Comparison of ENCODE assay signal across 8 cellular contexts in the genomic region with DNA sequence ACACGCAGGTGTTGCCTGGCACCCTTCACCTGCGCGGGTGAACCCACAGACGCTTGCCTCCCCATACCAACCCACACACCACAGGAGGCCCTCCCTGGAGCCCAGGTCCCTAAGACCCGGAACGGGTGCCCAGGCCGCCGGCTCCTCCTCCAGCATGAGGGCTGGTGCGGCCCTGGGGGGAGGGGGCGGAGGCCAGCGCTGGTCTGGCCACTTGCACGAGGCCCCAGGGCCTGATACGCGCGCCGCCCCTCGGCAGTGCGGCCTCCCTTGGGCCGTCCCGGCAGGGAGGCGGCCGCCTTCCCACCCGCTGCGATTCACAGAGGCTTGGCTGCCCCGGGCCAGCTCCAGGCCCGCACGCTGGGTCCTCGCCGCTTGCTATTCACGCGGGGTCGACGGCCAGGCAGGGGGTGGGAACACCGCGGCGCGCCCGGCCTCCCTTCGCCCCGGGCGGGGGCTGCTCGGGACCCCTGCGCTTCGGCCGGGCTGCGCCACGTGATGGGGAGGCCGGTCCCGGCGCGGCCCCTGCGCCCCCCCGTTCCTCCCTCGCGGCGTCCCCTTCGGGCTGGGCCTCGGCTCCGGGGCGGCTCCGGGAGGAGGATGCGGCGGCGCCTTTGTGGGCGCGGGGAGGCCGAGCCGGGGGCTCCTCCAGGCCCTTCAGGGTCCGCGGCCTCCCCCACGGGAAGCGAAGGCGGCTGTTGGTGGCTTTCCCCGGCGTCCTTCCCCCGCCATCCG. TPM values are rescaled to one million over a fixed set of nuclear protein-coding genes. Genes with fewer than 3 reads are reported as not detected.
DNase-seq lines count a peak whose midpoint lies in the region; ATAC-seq, FAIRE-seq and TF ChIP-seq lines count a peak whose summit lies in the region.
"Had no signal": no experiment of that assay in that cellular context is flagged by ENCODE, and none has a peak within 500 bp of the region (broad histone marks: within the 10 kb centered on the region; RNA-seq: fewer than 3 reads in every experiment).

No MANE protein-coding gene starts in this region.

- peaks cover 66% of the 10 kb centered on the region for H3K79me2 ChIP-seq in OCI-LY3 (ENCODE audit: low read length)

- peak; percentile 50 for DNase-seq in astrocyte of the spinal cord (ENCODE audit: low read depth, low spot score)
- DNase-seq in small intestine = peak; percentile 32
- DNase-seq in NCI-H2107 (lab: John Stamatoyannopoulos, UW) = no peak

- H3K9me3 ChIP-seq in ES-I3 (ENCODE audit: control insufficient read depth, insufficient read depth, low read length) = no peaks in the 10 kb centered on the region
- H3K9me3 ChIP-seq in OCI-LY3 (ENCODE audit: insufficient read depth, low read length) = no peaks in the 10 kb centered on the region
- H3K9me3 ChIP-seq in iPS-20b (ENCODE audit: insufficient read depth, low read depth, low read length) = no peaks in the 10 kb centered on the region
- no peaks in the 10 kb centered on the region for H3K9me3 ChIP-seq in small intestine (ENCODE audit: control insufficient read depth, low read depth)

- TF ChIP-seq CTCF in OCI-LY3 (IDR thresholded peaks at IDR 0.05; ENCODE audit: low read depth, low read length) = no peak
- TF ChIP-seq CTCF in astrocyte of the spinal cord (IDR thresholded peaks at IDR 0.05; ENCODE audit: low read depth, low read length) = no peak

- H3K4me3 ChIP-seq in OCI-LY3 (ENCODE audit: low read length) (peak overlapping the region; percentile 97), astrocyte of the spinal cord (ENCODE audit: low read depth, low read length) (peak overlapping the region; percentile 66), iPS-20b (ENCODE audit: low read length) (peak overlapping the region; percentile 87), small intestine (ENCODE audit: low read depth in 1 of 2, low read length in 2 of 2) (peak overlapping the region; percentile 62 to 73)

- H4K20me1 ChIP-seq in OCI-LY3 (ENCODE audit: insufficient read depth, low read length) = peaks cover 26% of the 10 kb centered on the region

- H3K27ac ChIP-seq in OCI-LY3 (ENCODE audit: low read length) = peak overlapping the region; percentile 83
- no peak overlapping the region for H3K27ac ChIP-seq in iPS-20b (ENCODE audit: low read length)
- H3K27ac ChIP-seq in small intestine (ENCODE audit: low read depth in 1 of 2, low read length in 1 of 2) = peak overlapping the region; percentile 85 to 92

- peak; percentile 0 for ATAC-seq in GM21825 (IDR thresholded peaks at IDR 0.05; ENCODE audit: unreplicated experiment)

- H3K36me3 ChIP-seq in ES-I3 (ENCODE audit: insufficient read depth, low read length) (peaks cover 4% of the 10 kb centered on the region; the same call in 1 of the 2 replicates), OCI-LY3 (replicated peaks; ENCODE audit: low read depth, low read length) (peaks cover 45% of the 10 kb centered on the region), iPS-20b (ENCODE audit: insufficient read depth, low read depth, low read length) (peaks cover 37% of the 10 kb centered on the region), small intestine (ENCODE audit: control insufficient read depth in 2 of 2, insufficient read depth in 2 of 2, low read length in 2 of 2) (peaks cover 4 to 9% of the 10 kb centered on the region in 2 donors)

- H3K4me2 ChIP-seq in OCI-LY3 (ENCODE audit: low read length) = peak overlapping the region; percentile 80

- H2AFZ ChIP-seq in OCI-LY3 (ENCODE audit: low read depth, low read length) = no peak overlapping the region

- peaks cover 10% of the 10 kb centered on the region; the same call in 1 of the 2 replicates for H3K4me1 ChIP-seq in ES-I3 (ENCODE audit: insufficient read depth, low read length)
- peaks cover 30% of the 10 kb centered on the region for H3K4me1 ChIP-seq in OCI-LY3 (ENCODE audit: low read length)
- H3K4me1 ChIP-seq in iPS-20b (ENCODE audit: insufficient read depth, low read length) = peaks cover 8% of the 10 kb centered on the region; the same call in 1 of the 2 replicates
- peaks cover 2 to 6% of the 10 kb centered on the region in 2 donors for H3K4me1 ChIP-seq in small intestine (ENCODE audit: control insufficient read depth in 2 of 2, insufficient read depth in 1 of 2, low read depth in 1 of 2, low read length in 1 of 2)

- in situ Hi-C loops in astrocyte of the spinal cord (cut with HindIII; ENCODE audit: low sequenced_read_pairs) = no loop called here

- no peak for FAIRE-seq in small intestine (lab: Jason Lieb, UNC)
- FAIRE-seq: endometrium had no signal

- 1% methylated on average over 41 to 77 of the region's 77 CpGs for WGBS in small intestine, 3 donors

- H3K27me3 ChIP-seq in OCI-LY3 (ENCODE audit: low read depth, low read length) = no peaks in the 10 kb centered on the region
- H3K27me3 ChIP-seq in iPS-20b (ENCODE audit: insufficient read depth, low read length) = no peaks in the 10 kb centered on the region
- no peaks in the 10 kb centered on the region for H3K27me3 ChIP-seq in small intestine (ENCODE audit: control insufficient read depth in 2 of 2, insufficient read depth in 2 of 2, low read length in 2 of 2)

- H3K9ac ChIP-seq in ES-I3 (ENCODE audit: low read depth, low read length) (peak overlapping the region; percentile 89), OCI-LY3 (ENCODE audit: low read length) (peak overlapping the region; percentile 99), iPS-20b (ENCODE audit: low read depth, low read length) (peak overlapping the region; percentile 84)

RNA-seq across cellular contexts. Expression of a gene that starts 0.7 kb away (rescaled TPM):
- 100 to 1,000 TPM in 1 of 3 donors, 10 to 100 TPM in 2; 13.2 to 103 (median 13.5) TPM for polyA plus RNA-seq in small intestine

RNA-seq across cellular contexts. Expression of a gene that starts 31.7 kb away (rescaled TPM):
- 100 to 1,000 TPM; 115 to 170 (median 140) TPM for polyA plus RNA-seq in small intestine

RNA-seq across cellular contexts. Expression of a gene that starts 45.7 kb away (rescaled TPM):
- 100 to 1,000 TPM in 2 of 3 donors, 10 to 100 TPM in 1; 80.4 to 161 (median 156) TPM for polyA plus RNA-seq in small intestine

RNA-seq across cellular contexts. Expression of a gene that starts 45.7 kb away (rescaled TPM):
- polyA plus RNA-seq in small intestine = 10 to 100 TPM; 35.4 to 43.8 (median 40.0) TPM

RNA-seq across cellular contexts. Expression of a gene that starts 59.9 kb away (rescaled TPM):
- polyA plus RNA-seq in small intestine = 100 to 1,000 TPM; 103 to 147 (median 121) TPM
